Comparison of ENCODE assay signal across 32 cellular contexts in the genomic region with DNA sequence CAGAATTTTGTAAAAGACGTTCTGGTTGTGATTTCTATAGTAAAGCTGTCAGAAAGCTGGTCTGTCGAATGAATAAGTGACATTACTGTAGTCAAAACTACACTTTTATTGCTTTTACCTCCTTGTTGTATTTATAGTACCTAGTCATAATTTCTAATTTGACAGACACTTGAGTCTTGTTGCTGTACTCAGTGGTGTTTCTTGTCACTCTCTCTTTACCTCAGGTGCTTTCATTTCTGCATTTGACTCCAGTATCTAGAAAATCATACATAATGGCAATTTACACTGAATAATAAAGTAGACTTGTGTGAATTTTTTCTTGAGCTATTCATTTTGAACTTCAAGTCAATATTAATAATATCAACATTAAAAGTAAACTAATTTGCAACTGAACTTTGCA.
"Had no signal": no experiment of that assay in that cellular context is flagged by ENCODE, and none has a peak within 500 bp of the region (broad histone marks: within the 10 kb centered on the region; RNA-seq: fewer than 3 reads in every experiment).

No MANE protein-coding gene starts in this region.

- H2AFZ ChIP-seq: hepatocyte had no signal

- FAIRE-seq: endometrium, endothelial cell of umbilical vein had no signal

- H3K79me2 ChIP-seq: hepatocyte had no signal

- H3K4me3 ChIP-seq: ascending aorta, breast epithelium, cardiac muscle cell, colonic mucosa, esophagus squamous epithelium, gastroesophageal sphincter, heart right ventricle, hepatocyte had no signal

- H3K4me1 ChIP-seq: ascending aorta, breast epithelium, colonic mucosa, esophagus squamous epithelium, gastroesophageal sphincter, heart right ventricle had no signal

- H3K4me2 ChIP-seq: hepatocyte had no signal

- H3K36me3 ChIP-seq: ascending aorta, breast epithelium, cardiac muscle cell, colonic mucosa, esophagus squamous epithelium, gastroesophageal sphincter, heart right ventricle, WERI-Rb-1 had no signal

- H3K9me3 ChIP-seq: ascending aorta, breast epithelium, colonic mucosa, esophagus squamous epithelium, gastroesophageal sphincter, heart right ventricle had no signal

- H3K27me3 ChIP-seq: ascending aorta, breast epithelium, cardiac muscle cell, colonic mucosa, esophagus squamous epithelium, gastroesophageal sphincter, heart right ventricle, hepatocyte had no signal

- ATAC-seq: activated CD4-positive, CD25-positive, alpha-beta regulatory T cell treated with anti-CD3 and anti-CD28 coated beads, Interleukin-2, amount 50 U/mL, for 24 hours; activated CD8-positive, alpha-beta memory T cell treated with anti-CD3 and anti-CD28 coated beads, Interleukin-2, amount 10 ng/mL, durations not matched to agents 7 days and 5 days; activated CD8-positive, alpha-beta T cell treated with anti-CD3 and anti-CD28 coated beads, Interleukin-2, amount 10 ng/mL, durations not matched to agents 7 days and 5 days; activated naive CD4-positive, alpha-beta T cell treated with anti-CD3 and anti-CD28 coated beads, Interleukin-2, amount 50 U/mL, for 72 hours; activated T-cell treated with anti-CD3 and anti-CD28 coated beads, Interleukin-2, amount 50 U/mL, for 72 hours; gastroesophageal sphincter; heart right ventricle had no signal

- DNase-seq: activated B cell treated with CpG ODN at 0.5 μM for 24 hours; activated CD4-positive, alpha-beta memory T cell treated with anti-CD3 and anti-CD28 coated beads for 36 hours; activated CD4-positive, alpha-beta T cell treated with anti-CD3 and anti-CD28 coated beads for 48 hours; activated CD8-positive, alpha-beta memory T cell treated with anti-CD3 and anti-CD28 coated beads, Interleukin-2, amount 10 ng/mL, durations not matched to agents 7 days and 5 days; activated CD8-positive, alpha-beta memory T cell treated with anti-CD3 and anti-CD28 coated beads, Interleukin-2, amount 50 U/mL, for 4 hours; activated CD8-positive, alpha-beta T cell treated with anti-CD3 and anti-CD28 coated beads, Interleukin-2, amount 10 ng/mL, durations not matched to agents 7 days and 5 days; activated gamma-delta T cell; activated naive CD4-positive, alpha-beta T cell; activated naive CD4-positive, alpha-beta T cell treated with anti-CD3 and anti-CD28 coated beads, Interleukin-2, amount 10 ng/mL, durations not matched to agents 7 days and 5 days; activated naive CD8-positive, alpha-beta T cell treated with anti-CD3 and anti-CD28 coated beads, Interleukin-2, amount 10 ng/mL, durations not matched to agents 7 days and 5 days; activated T-cell treated with anti-CD3 and anti-CD28 coated beads for 4 hours; activated T-cell treated with anti-CD3 and anti-CD28 coated beads, Interleukin-2, amount 50 U/mL, for 24 hours; activated T-cell treated with anti-CD3 and anti-CD28 coated beads, Interleukin-2, amount 50 U/mL, for 72 hours; central memory CD4-positive, alpha-beta T cell; cerebellar nuclear complex; colonic mucosa; effector CD8-positive, alpha-beta T cell; esophagus squamous epithelium; foreskin melanocyte; heart right ventricle; T1000; WERI-Rb-1 had no signal

- H3K27ac ChIP-seq: ascending aorta, breast epithelium, cardiac muscle cell, colonic mucosa, epithelial cell of prostate, esophagus squamous epithelium, gastroesophageal sphincter, heart right ventricle, hepatocyte, WERI-Rb-1 had no signal
